Comparison of ENCODE assay signal across 24 cellular contexts in genomic region chr4:174091130-174091529, GRCh38.
"Had no signal": no experiment of that assay in that cellular context is flagged by ENCODE, and none has a peak within 500 bp of the region (broad histone marks: within the 10 kb centered on the region; RNA-seq: fewer than 3 reads in every experiment).

No MANE protein-coding gene starts in this region.

- FAIRE-seq: colon, endothelial cell of umbilical vein, frontal cortex, islet of Langerhans, keratinocyte had no signal

- H3K4me3 Mint-ChIP-seq: mesothelial cell of epicardium had no signal

- H3K4me1 ChIP-seq: foreskin keratinocyte, left lung, lower lobe of right lung had no signal

- H3K27ac ChIP-seq: coronary artery, dorsolateral prefrontal cortex, esophagus muscularis mucosa, foreskin keratinocyte, gastroesophageal sphincter, heart right ventricle, left lung, lower lobe of right lung had no signal

- H3K36me3 ChIP-seq: esophagus muscularis mucosa, gastroesophageal sphincter, heart right ventricle, left lung, lower lobe of right lung had no signal

- H3K27me3 ChIP-seq: esophagus muscularis mucosa, foreskin keratinocyte, gastroesophageal sphincter had no signal

- ATAC-seq: foreskin keratinocyte, gastroesophageal sphincter, heart right ventricle, left cardiac atrium, left lung, left ventricle myocardium superior, lower lobe of right lung, mucosa of descending colon had no signal

- H3K27ac Mint-ChIP-seq: mesothelial cell of epicardium, naive B cell had no signal

- H3K4me3 ChIP-seq: coronary artery, dorsolateral prefrontal cortex, esophagus muscularis mucosa, gastroesophageal sphincter, heart right ventricle, left lung, lower lobe of right lung, mucosa of descending colon had no signal

- H3K9me3 ChIP-seq: esophagus muscularis mucosa, gastroesophageal sphincter, lower lobe of right lung had no signal

- DNase-seq: dermis blood vessel endothelial cell; dorsolateral prefrontal cortex; effector CD4-positive, alpha-beta T cell; effector memory CD4-positive, alpha-beta T cell; foreskin keratinocyte; head of caudate nucleus; heart right ventricle; hippocampal formation; left cardiac atrium; left lung; left ventricle myocardium superior; lower lobe of right lung; mesenchymal stem cell; mucosa of descending colon; naive B cell had no signal

- H3K36me3 Mint-ChIP-seq: mesothelial cell of epicardium, naive B cell had no signal

- H3K4me1 Mint-ChIP-seq: naive B cell had no signal
